Comparison of ENCODE assay signal across 17 cellular contexts in genomic region chr10:62451606-62451965, GRCh38.
"Had no signal": no experiment of that assay in that cellular context is flagged by ENCODE, and none has a peak within 500 bp of the region (broad histone marks: within the 10 kb centered on the region; RNA-seq: fewer than 3 reads in every experiment).

No MANE protein-coding gene starts in this region.

- H3K4me1 ChIP-seq: neural progenitor cell, vagina had no signal

- H3K4me3 ChIP-seq: heart right ventricle, left ventricle myocardium inferior, neural progenitor cell, ovary, thyroid gland, vagina had no signal

- FAIRE-seq: endothelial cell of umbilical vein, frontal cortex, kidney had no signal

- H3K4me1 Mint-ChIP-seq: activated CD4-positive, alpha-beta T cell treated with anti-CD3 and anti-CD28 coated beads for 36 hours; neural progenitor cell had no signal

- H3K36me3 ChIP-seq: heart right ventricle, left ventricle myocardium inferior, neural progenitor cell, ovary, thyroid gland, vagina had no signal

- H3K9ac ChIP-seq: neural progenitor cell had no signal

- H3K27me3 ChIP-seq: neural progenitor cell, ovary, thyroid gland, vagina had no signal

- ATAC-seq: activated CD4-positive, alpha-beta T cell treated with anti-CD3 and anti-CD28 coated beads for 36 hours; heart right ventricle had no signal

- H3K36me3 Mint-ChIP-seq: neural progenitor cell had no signal

- H3K4me2 ChIP-seq: neural progenitor cell had no signal

- H3K9me3 Mint-ChIP-seq: neural progenitor cell had no signal

- H3K27ac ChIP-seq: left ventricle myocardium inferior, neural progenitor cell, ovary, thyroid gland, vagina had no signal

- H3K27ac Mint-ChIP-seq: activated CD4-positive, alpha-beta memory T cell treated with anti-CD3 and anti-CD28 coated beads, Interleukin-2, amount 10 ng/mL, durations not matched to agents 7 days and 5 days; activated CD4-positive, alpha-beta T cell treated with anti-CD3 and anti-CD28 coated beads for 36 hours; neural progenitor cell had no signal

- DNase-seq: activated CD4-positive, alpha-beta memory T cell treated with anti-CD3 and anti-CD28 coated beads, Interleukin-2, amount 10 ng/mL, durations not matched to agents 7 days and 5 days; activated CD4-positive, alpha-beta T cell treated with anti-CD3 and anti-CD28 coated beads for 36 hours; activated naive CD4-positive, alpha-beta T cell; aorta; effector CD4-positive, alpha-beta T cell; heart right ventricle; kidney; left ventricle myocardium inferior; mesendoderm; ovary; stimulated activated CD4-positive, alpha-beta T cell treated with anti-CD3 and anti-CD28 coated beads, Interleukin-4, amount 100 ng/mL, for 24 hours; T1000; thyroid gland had no signal

- H3K4me3 Mint-ChIP-seq: activated CD4-positive, alpha-beta memory T cell treated with anti-CD3 and anti-CD28 coated beads, Interleukin-2, amount 10 ng/mL, durations not matched to agents 7 days and 5 days; activated CD4-positive, alpha-beta T cell treated with anti-CD3 and anti-CD28 coated beads for 36 hours; neural progenitor cell had no signal

- H3K9me3 ChIP-seq: ovary, thyroid gland, vagina had no signal
